14 cellular contexts compared by ENCODE assay signal in genomic region chr15:95017950-95018349, GRCh38.
DNase-seq lines count a peak whose midpoint lies in the region; ATAC-seq and TF ChIP-seq lines count a peak whose summit lies in the region.
"Had no signal": no experiment of that assay in that cellular context is flagged by ENCODE, and none has a peak within 500 bp of the region (broad histone marks: within the 10 kb centered on the region; RNA-seq: fewer than 3 reads in every experiment).

No MANE protein-coding gene starts in this region.

- ATAC-seq in RWPE2 (ENCODE audit: low read depth) (no peak), heart right ventricle (peak in 7 of 8 donors; percentile 51 to 88 (median 74))
- ATAC-seq: stimulated activated naive CD8-positive, alpha-beta T cell treated with anti-CD3 and anti-CD28 coated beads, Interleukin-15, Interleukin-2, amounts not matched to agents 100 U/mL and 50 U/mL, for 24 hours had no signal

- H3K36me3 Mint-ChIP-seq in activated CD4-positive, alpha-beta T cell treated with anti-CD3 and anti-CD28 coated beads, Interleukin-2, amount 10 ng/mL, durations not matched to agents 24 days and 14 days (ENCODE audit: low read depth): no peaks in the 10 kb centered on the region
- H3K36me3 Mint-ChIP-seq: activated naive CD8-positive, alpha-beta T cell had no signal

- H3K4me3 Mint-ChIP-seq in activated CD4-positive, alpha-beta T cell treated with anti-CD3 and anti-CD28 coated beads, Interleukin-2, amount 10 ng/mL, durations not matched to agents 24 days and 14 days: no peak overlapping the region
- H3K4me3 Mint-ChIP-seq: activated naive CD8-positive, alpha-beta T cell; B cell had no signal

- no peaks in the 10 kb centered on the region for H3K4me1 Mint-ChIP-seq in activated CD4-positive, alpha-beta T cell treated with anti-CD3 and anti-CD28 coated beads, Interleukin-2, amount 10 ng/mL, durations not matched to agents 24 days and 14 days
- H3K4me1 Mint-ChIP-seq: B cell had no signal

- no peaks in the 10 kb centered on the region for H3K9me3 Mint-ChIP-seq in activated CD4-positive, alpha-beta T cell treated with anti-CD3 and anti-CD28 coated beads, Interleukin-2, amount 10 ng/mL, durations not matched to agents 24 days and 14 days

- H3K27ac ChIP-seq in RWPE2 (ENCODE audit: poor library complexity, severe bottlenecking) (peak overlapping the region; percentile 72), heart right ventricle (peak overlapping the region in 5 of 10 donors; percentile 7 to 50 (median 42))
- H3K27ac ChIP-seq: KMS-11 had no signal

- DNase-seq in COR-L47 (lab: John Stamatoyannopoulos, UW) (peak; percentile 74), RWPE2 (ENCODE audit: low spot score) (no peak), heart right ventricle (peak; percentile 67 to 76), pons (ENCODE audit: low spot score) (peak; percentile 12), NAMALWA (ENCODE audit: low spot score) (no peak), G401 (ENCODE audit: low spot score) (no peak), CD1c-positive myeloid dendritic cell (ENCODE audit: extremely low spot score) (no peak)
- no peak for DNase-seq in activated CD4-positive, alpha-beta T cell treated with anti-CD3 and anti-CD28 coated beads, Interleukin-2, amount 10 ng/mL, durations not matched to agents 24 days and 14 days
- DNase-seq: activated CD4-positive, alpha-beta T cell treated with anti-CD3 and anti-CD28 coated beads, Interleukin-2, amount 50 U/mL, for 48 hours; NCI-H446; stimulated activated naive CD8-positive, alpha-beta T cell treated with anti-CD3 and anti-CD28 coated beads, Interleukin-15, Interleukin-2, amounts not matched to agents 100 U/mL and 50 U/mL, for 24 hours had no signal

- H3K9me3 ChIP-seq in RWPE2 (ENCODE audit: severe bottlenecking) (no peaks in the 10 kb centered on the region), heart right ventricle (peaks cover 0 to 11% (median 0%) of the 10 kb centered on the region in 11 donors)

- no peaks in the 10 kb centered on the region for H3K27me3 Mint-ChIP-seq in activated CD4-positive, alpha-beta T cell treated with anti-CD3 and anti-CD28 coated beads, Interleukin-2, amount 10 ng/mL, durations not matched to agents 24 days and 14 days
- H3K27me3 Mint-ChIP-seq: B cell had no signal

- no peak overlapping the region for H3K27ac Mint-ChIP-seq in activated CD4-positive, alpha-beta T cell treated with anti-CD3 and anti-CD28 coated beads, Interleukin-2, amount 10 ng/mL, durations not matched to agents 24 days and 14 days
- H3K27ac Mint-ChIP-seq: activated naive CD8-positive, alpha-beta T cell; B cell had no signal

- 50 to 59% methylated on average over 4 of the region's 4 CpGs for WGBS in heart right ventricle, 2 donors

- no peak for TF ChIP-seq CTCF in RWPE2 (IDR thresholded peaks at IDR 0.05; ENCODE audit: poor library complexity, severe bottlenecking)
- TF ChIP-seq CTCF in heart right ventricle (IDR thresholded peaks at IDR 0.05): no peak

- H3K4me3 ChIP-seq in RWPE2 (ENCODE audit: severe bottlenecking): no peak overlapping the region
- H3K4me3 ChIP-seq in heart right ventricle: peak overlapping the region in 4 of 10 donors; percentile 7 to 33 (median 16)

- no peaks in the 10 kb centered on the region for H3K27me3 ChIP-seq in RWPE2 (ENCODE audit: insufficient read depth, poor library complexity, severe bottlenecking)
- no peaks in the 10 kb centered on the region for H3K27me3 ChIP-seq in heart right ventricle

- H3K4me1 ChIP-seq in RWPE2 (ENCODE audit: insufficient read depth, poor library complexity, severe bottlenecking) (peaks cover 21% of the 10 kb centered on the region), heart right ventricle (peaks cover 0 to 44% (median 24%) of the 10 kb centered on the region in 9 donors)

- H3K36me3 ChIP-seq in RWPE2 (ENCODE audit: low read depth): no peaks in the 10 kb centered on the region
- H3K36me3 ChIP-seq in heart right ventricle: no peaks in the 10 kb centered on the region

- intact Hi-C loops in heart right ventricle (cut with DNase I): loop anchor here in 5 of 10 donors (5.0 to 10.0 kb wide), 6 partner anchors 63 to 346 kb away; no protein-coding TSS in a partner anchor
- intact Hi-C loops in activated CD4-positive, alpha-beta T cell treated with anti-CD3 and anti-CD28 coated beads, Interleukin-2, amount 10 ng/mL, durations not matched to agents 24 days and 14 days (cut with micrococcal nuclease): no loop called here

- in situ Hi-C loops in G401 (cut with HindIII; ENCODE audit: low sequenced_read_pairs): no loop called here

Comparison
In these comparisons a context has a peak if more than half of its experiments do, and no peak if none do; other contexts are left out.
1. DNase-seq: peak in COR-L47 (single experiment), heart right ventricle (2 of 2) and pons (single experiment); none in RWPE2 (single experiment), NAMALWA (single experiment), G401 (single experiment), activated CD4-positive, alpha-beta T cell treated with anti-CD3 and anti-CD28 coated beads, Interleukin-2, amount 10 ng/mL, durations not matched to agents 24 days and 14 days (single experiment) and CD1c-positive myeloid dendritic cell (single experiment).